9 cellular contexts compared by ENCODE assay signal in the genomic region with DNA sequence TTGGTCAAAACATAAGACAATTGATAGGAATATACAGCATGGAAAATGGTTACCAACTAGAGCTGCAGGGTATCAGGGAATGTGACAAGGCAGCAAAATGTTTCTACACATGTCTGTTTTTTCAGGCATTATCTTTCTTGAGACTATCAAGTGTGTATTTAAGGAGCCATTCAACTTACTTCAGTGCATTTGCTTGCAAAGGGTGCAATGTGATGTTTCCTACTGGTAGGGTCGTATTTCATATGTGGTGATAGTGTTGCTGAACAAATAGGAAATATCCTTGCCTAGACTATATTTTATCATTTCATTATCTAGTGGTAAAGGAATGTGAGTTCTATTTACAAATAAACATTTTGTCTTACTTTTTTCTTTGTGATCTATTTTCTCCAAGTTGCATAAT. TPM values are rescaled to one million over a fixed set of nuclear protein-coding genes. Genes with fewer than 3 reads are reported as not detected.
A peak's percentile ranks its signal among the peaks of the same experiment; 100 is the strongest.
DNase-seq lines count a peak whose midpoint lies in the region; ATAC-seq and TF ChIP-seq lines count a peak whose summit lies in the region.
"Had no signal": no experiment of that assay in that cellular context is flagged by ENCODE, and none has a peak within 500 bp of the region (broad histone marks: within the 10 kb centered on the region; RNA-seq: fewer than 3 reads in every experiment).

No MANE protein-coding gene starts in this region.

- DNase-seq in GF-D8 (lab: John Stamatoyannopoulos, UW) (peak; percentile 59), MV-4-11 (lab: John Stamatoyannopoulos, UW) (peak; percentile 34), GM23338 (ENCODE audit: low spot score) (no peak), AG08396 (ENCODE audit: low spot score) (no peak), stomach (no peak)
- no peak for DNase-seq in activated CD8-positive, alpha-beta T cell treated with anti-CD3 and anti-CD28 coated beads for 36 hours
- DNase-seq: SW 1271 had no signal

- 13 to 31% (median 25%) methylated on average over 1 of the region's 1 CpG for WGBS in stomach, 5 donors

- no peak for TF ChIP-seq CTCF in activated CD8-positive, alpha-beta T cell treated with anti-CD3 and anti-CD28 coated beads for 36 hours (IDR thresholded peaks at IDR 0.05)
- TF ChIP-seq CTCF in GM23338 (conservative IDR thresholded peaks at IDR 0.05; ENCODE audit: low read depth in 2 of 2) (no peak), stomach (IDR thresholded peaks at IDR 0.05) (no peak)

- no peaks in the 10 kb centered on the region for H3K9me3 Mint-ChIP-seq in activated CD8-positive, alpha-beta T cell treated with anti-CD3 and anti-CD28 coated beads for 36 hours
- H3K9me3 Mint-ChIP-seq in GM23338 = no peaks in the 10 kb centered on the region

- H3K4me1 Mint-ChIP-seq in activated CD8-positive, alpha-beta T cell treated with anti-CD3 and anti-CD28 coated beads for 36 hours (ENCODE audit: low read depth) = peaks cover 84% of the 10 kb centered on the region
- peaks cover 19% of the 10 kb centered on the region for H3K4me1 Mint-ChIP-seq in GM23338

- peaks cover 64% of the 10 kb centered on the region for H3K36me3 Mint-ChIP-seq in activated CD8-positive, alpha-beta T cell treated with anti-CD3 and anti-CD28 coated beads for 36 hours (ENCODE audit: low read depth)
- H3K36me3 Mint-ChIP-seq in GM23338 (ENCODE audit: low read depth) = no peaks in the 10 kb centered on the region

- no peak overlapping the region for H2AFZ ChIP-seq in GM23338

- no peaks in the 10 kb centered on the region for H3K4me1 ChIP-seq in muscle layer of duodenum (ENCODE audit: control insufficient read depth in 1 of 2, insufficient read depth in 2 of 2, low read length in 2 of 2)
- H3K4me1 ChIP-seq in GM23338 (ENCODE audit: insufficient read depth) = peaks cover 8% of the 10 kb centered on the region
- peaks cover 0 to 24% (median 10%) of the 10 kb centered on the region in 4 donors for H3K4me1 ChIP-seq in stomach

- POLR2A ChIA-PET in activated CD8-positive, alpha-beta T cell treated with anti-CD3 and anti-CD28 coated beads for 36 hours (lab: Charles Lee) = interaction anchor here (0.9 to 6.5 kb wide), 14 partner anchors 9 to 159 kb away, joined by 3 to 67 read pairs (median 8); a partner anchor contains a TSS

- H3F3A ChIP-seq in GM23338 (replicated peaks; ENCODE audit: low read depth) = no peaks in the 10 kb centered on the region

- H3K9me3 ChIP-seq in muscle layer of duodenum (ENCODE audit: control insufficient read depth in 1 of 2, low read length in 2 of 2) = no peaks in the 10 kb centered on the region
- H3K9me3 ChIP-seq in stomach = no peaks in the 10 kb centered on the region

- H3K27me3 ChIP-seq in muscle layer of duodenum (ENCODE audit: low read depth, low read length) (no peaks in the 10 kb centered on the region), GM23338 (ENCODE audit: insufficient read depth) (no peaks in the 10 kb centered on the region), stomach (no peaks in the 10 kb centered on the region)

- H3K27me3 Mint-ChIP-seq in activated CD8-positive, alpha-beta T cell treated with anti-CD3 and anti-CD28 coated beads for 36 hours = no peaks in the 10 kb centered on the region
- peaks cover 1% of the 10 kb centered on the region for H3K27me3 Mint-ChIP-seq in GM23338 (ENCODE audit: insufficient read depth, low read depth, poor library complexity)

- intact Hi-C loops in activated CD8-positive, alpha-beta T cell treated with anti-CD3 and anti-CD28 coated beads for 36 hours (cut with micrococcal nuclease) = loop anchor here (2.0 to 5.0 kb wide), 3 partner anchors 14 to 514 kb away; no protein-coding TSS in a partner anchor
- intact Hi-C loops in stomach (cut with DNase I; ENCODE audit: low total_unique reads) = no loop called here

- no peak for TF ChIP-seq POLR2A in stomach (IDR thresholded peaks at IDR 0.05)

- TF ChIP-seq EP300 in stomach (IDR thresholded peaks at IDR 0.05) = no peak

- peak overlapping the region; percentile 73 for H3K4me3 Mint-ChIP-seq in activated CD8-positive, alpha-beta T cell treated with anti-CD3 and anti-CD28 coated beads for 36 hours
- no peak overlapping the region for H3K4me3 Mint-ChIP-seq in GM23338

- H3K36me3 ChIP-seq in muscle layer of duodenum (ENCODE audit: control insufficient read depth in 1 of 2, insufficient read depth in 2 of 2, low read length in 2 of 2) = no peaks in the 10 kb centered on the region
- H3K36me3 ChIP-seq in GM23338 (ENCODE audit: insufficient read depth) = no peaks in the 10 kb centered on the region
- no peaks in the 10 kb centered on the region for H3K36me3 ChIP-seq in stomach

- H3K4me2 ChIP-seq in GM23338 = no peak overlapping the region

- no peak for ATAC-seq in activated CD8-positive, alpha-beta T cell treated with anti-CD3 and anti-CD28 coated beads for 36 hours
- ATAC-seq in GM23338 (no peak), GM21529 (IDR thresholded peaks at IDR 0.05; ENCODE audit: unreplicated experiment) (no peak)

- H4K20me1 ChIP-seq in GM23338 (replicated peaks; ENCODE audit: insufficient read depth) = no peaks in the 10 kb centered on the region

- H3K27ac ChIP-seq in muscle layer of duodenum (ENCODE audit: low read length) = peak overlapping the region; percentile 76
- H3K27ac ChIP-seq in GM23338 (ENCODE audit: low read depth) = no peak overlapping the region
- H3K27ac ChIP-seq in stomach = peak overlapping the region in 2 of 5 donors; percentile 61 to 66

- H3K27ac Mint-ChIP-seq in activated CD8-positive, alpha-beta T cell treated with anti-CD3 and anti-CD28 coated beads for 36 hours = peak overlapping the region; percentile 90
- H3K27ac Mint-ChIP-seq in GM23338 = no peak overlapping the region

- H3K9me2 ChIP-seq in GM23338 (ENCODE audit: insufficient read depth) = no peaks in the 10 kb centered on the region

- H3K4me3 ChIP-seq in muscle layer of duodenum (ENCODE audit: low read depth in 1 of 2, low read length in 2 of 2) = no peak overlapping the region
- no peak overlapping the region for H3K4me3 ChIP-seq in GM23338
- no peak overlapping the region for H3K4me3 ChIP-seq in stomach

- no peaks in the 10 kb centered on the region for H3K79me2 ChIP-seq in GM23338 (replicated peaks; ENCODE audit: insufficient read depth)

- CTCF ChIA-PET in activated CD8-positive, alpha-beta T cell treated with anti-CD3 and anti-CD28 coated beads for 36 hours (lab: Charles Lee) = interaction anchor here (1.0 to 6.0 kb wide), 9 partner anchors 9 to 156 kb away, joined by 3 to 27 read pairs (median 4); a partner anchor contains a TSS

TF ChIP-seq in GM23338, 12 proteins besides CTCF, POLR2A, EP300 and RAD21:
- no peak for TF ChIP-seq EZH2phosphoT487 (IDR thresholded peaks at IDR 0.05; ENCODE audit: unreplicated experiment)

RNA-seq across cellular contexts. Expression of a gene that starts 42.4 kb away (rescaled TPM):
- 100 to 1,000 TPM; 475 to 499 TPM for total RNA-seq in activated CD8-positive, alpha-beta T cell treated with anti-CD3 and anti-CD28 coated beads for 36 hours
- 0.10 TPM in 1 of 2 replicates, not detected in the other for total RNA-seq in GM23338 (2014; rRNA removed; shearing (Covaris generic))
- polyA plus RNA-seq in GM23338 (2016; fragmentation: Nextera tagmentation; extraction: Ambion mirVana) = 0.43 and 0.52 TPM in 2 replicates
- total RNA-seq in stomach = 10 to 100 TPM in 4 of 5 donors, under 1 TPM in 1; 0.58 to 50.9 (median 25.4) TPM
- 1 to 10 TPM; 2.8 to 5.3 (median 3.0) TPM for polyA plus RNA-seq in stomach

Comparison
In these comparisons a context has a peak if more than half of its experiments do, and no peak if none do; other contexts are left out.
1. DNase-seq: peak in GF-D8 (single experiment) and MV-4-11 (single experiment); none in activated CD8-positive, alpha-beta T cell treated with anti-CD3 and anti-CD28 coated beads for 36 hours (single experiment), GM23338 (single experiment), AG08396 (single experiment) and stomach (single experiment).
2. RNA of a gene that starts 42.4 kb away (total RNA-seq): 475 to 499 TPM in activated CD8-positive, alpha-beta T cell treated with anti-CD3 and anti-CD28 coated beads for 36 hours; 0.58 to 50.9 TPM in stomach and 0.10 TPM in GM23338; every median in the first group is over 4 times any median in the second.